Comparison of ENCODE assay signal across 19 cellular contexts in the genomic region with DNA sequence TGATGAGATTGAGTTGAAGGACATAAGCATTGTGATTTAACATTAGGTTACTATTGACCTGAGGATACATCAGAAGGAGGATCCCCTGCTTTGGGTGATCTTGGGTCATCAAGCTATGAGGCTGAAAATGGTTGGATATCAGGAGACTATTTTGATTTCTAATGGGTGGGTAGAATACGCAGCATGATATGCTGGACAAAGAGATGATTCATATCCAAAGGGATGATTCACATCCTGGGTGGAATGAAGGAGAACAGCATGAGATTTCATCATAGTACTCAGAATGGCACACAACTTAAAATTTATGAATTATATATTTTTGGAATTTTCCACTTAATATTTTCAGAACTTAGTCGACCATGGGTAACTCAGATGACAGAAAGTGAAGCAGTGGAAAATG.
A peak's percentile ranks its signal among the peaks of the same experiment; 100 is the strongest.
DNase-seq lines count a peak whose midpoint lies in the region; ATAC-seq, FAIRE-seq and TF ChIP-seq lines count a peak whose summit lies in the region.
"Had no signal": no experiment of that assay in that cellular context is flagged by ENCODE, and none has a peak within 500 bp of the region (broad histone marks: within the 10 kb centered on the region; RNA-seq: fewer than 3 reads in every experiment).

No MANE protein-coding gene starts in this region.

- no peaks in the 10 kb centered on the region for H3K27me3 Mint-ChIP-seq in astrocyte (ENCODE audit: low read depth, unreplicated experiment)
- H3K27me3 Mint-ChIP-seq: activated CD4-positive, alpha-beta T cell treated with anti-CD3 and anti-CD28 coated beads for 36 hours; activated naive CD8-positive, alpha-beta T cell treated with anti-CD3 and anti-CD28 coated beads for 36 hours had no signal

- H3K4me1 ChIP-seq in A673 (ENCODE audit: insufficient read depth, low read length, poor library complexity, severe bottlenecking) (no peaks in the 10 kb centered on the region), astrocyte (ENCODE audit: insufficient read depth, low read length) (peaks cover 13% of the 10 kb centered on the region), foreskin keratinocyte (peaks cover 15% of the 10 kb centered on the region)
- H3K4me1 ChIP-seq: esophagus squamous epithelium, right lobe of liver, tibial nerve had no signal

- no peaks in the 10 kb centered on the region for H3K27me3 ChIP-seq in A673 (replicated peaks; ENCODE audit: insufficient read depth, low read depth, low read length, poor library complexity)
- no peaks in the 10 kb centered on the region for H3K27me3 ChIP-seq in astrocyte (ENCODE audit: insufficient read depth, low read length)
- H3K27me3 ChIP-seq in foreskin keratinocyte, result no peaks in the 10 kb centered on the region
- H3K27me3 ChIP-seq: esophagus squamous epithelium, right lobe of liver, tibial nerve had no signal

- H3K4me1 Mint-ChIP-seq in astrocyte (ENCODE audit: low read depth, unreplicated experiment), result peaks cover 12% of the 10 kb centered on the region
- H3K4me1 Mint-ChIP-seq: activated CD4-positive, alpha-beta T cell treated with anti-CD3 and anti-CD28 coated beads for 36 hours; activated naive CD8-positive, alpha-beta T cell treated with anti-CD3 and anti-CD28 coated beads for 36 hours had no signal

- FAIRE-seq in astrocyte (lab: Jason Lieb, UNC), result no peak
- FAIRE-seq: colon had no signal

- peak overlapping the region; percentile 5 for H3K4me2 ChIP-seq in astrocyte (ENCODE audit: low read length)

- no peak overlapping the region for H3K27ac ChIP-seq in A673 (ENCODE audit: low read depth, low read length, poor library complexity, severe bottlenecking)
- H3K27ac ChIP-seq in astrocyte (ENCODE audit: low read depth, low read length), result peak overlapping the region; percentile 9
- peak overlapping the region; percentile 37 for H3K27ac ChIP-seq in foreskin keratinocyte
- H3K27ac ChIP-seq: esophagus squamous epithelium, right lobe of liver, tibial nerve had no signal

- TF ChIP-seq CTCF in A673 (conservative IDR thresholded peaks at IDR 0.05; ENCODE audit: low read depth, low read length) (no peak), astrocyte (IDR thresholded peaks at IDR 0.05; ENCODE audit: insufficient read depth, low read depth, low read length) (no peak), foreskin keratinocyte (conservative IDR thresholded peaks at IDR 0.05) (no peak)

- H2AFZ ChIP-seq in astrocyte (ENCODE audit: low read depth, low read length), result peak overlapping the region; percentile 47

- no TSS peak for BruUV-seq in A673 (replicated peaks; lab: Mats Ljungman, UMichigan)

- no peaks in the 10 kb centered on the region for H3K36me3 ChIP-seq in A673 (ENCODE audit: insufficient read depth, low read length, poor library complexity, severe bottlenecking)
- no peaks in the 10 kb centered on the region for H3K36me3 ChIP-seq in astrocyte (ENCODE audit: insufficient read depth, low read length)
- H3K36me3 ChIP-seq: esophagus squamous epithelium, right lobe of liver, tibial nerve had no signal

- DNase-seq in A673 (ENCODE audit: low spot score) (peak; percentile 62), LHCN-M2 (ENCODE audit: low read depth) (peak; percentile 88), astrocyte (ENCODE audit: low read depth) (peak; percentile 41), foreskin keratinocyte (peak; percentile 52 to 83)
- DNase-seq: activated CD4-positive, alpha-beta T cell treated with anti-CD3 and anti-CD28 coated beads for 36 hours; activated naive CD8-positive, alpha-beta T cell treated with anti-CD3 and anti-CD28 coated beads for 36 hours; esophagus squamous epithelium; GDM1; NCI-H2107; NCI-H82; right lobe of liver; RPMI8226 had no signal

- H3K4me3 Mint-ChIP-seq in astrocyte (ENCODE audit: unreplicated experiment), result no peak overlapping the region
- H3K4me3 Mint-ChIP-seq: activated CD4-positive, alpha-beta T cell treated with anti-CD3 and anti-CD28 coated beads for 36 hours; activated naive CD8-positive, alpha-beta T cell treated with anti-CD3 and anti-CD28 coated beads for 36 hours; T-helper 2 cell treated with Interferon-gamma antibody and Interleukin-4, amounts not matched to agents 5 μg/mL and 100 μg/mL, for 36 hours had no signal

- no peaks in the 10 kb centered on the region for H3K36me3 Mint-ChIP-seq in astrocyte (ENCODE audit: low read depth, unreplicated experiment)
- H3K36me3 Mint-ChIP-seq: activated naive CD8-positive, alpha-beta T cell treated with anti-CD3 and anti-CD28 coated beads for 36 hours had no signal

- H3K79me2 ChIP-seq in astrocyte (ENCODE audit: insufficient read depth, low read length), result no peaks in the 10 kb centered on the region

- H3K9me3 Mint-ChIP-seq in astrocyte (ENCODE audit: unreplicated experiment), result no peaks in the 10 kb centered on the region

- no peak overlapping the region for H3K4me3 ChIP-seq in A673 (ENCODE audit: low read depth, low read length, poor library complexity, severe bottlenecking)
- H3K4me3 ChIP-seq in astrocyte (ENCODE audit: insufficient read depth, low read depth, low read length), result no peak overlapping the region
- H3K4me3 ChIP-seq: esophagus squamous epithelium, right lobe of liver, tibial nerve had no signal

- H3K9me3 ChIP-seq in A673 (ENCODE audit: low read depth, low read length, poor library complexity, severe bottlenecking) (no peaks in the 10 kb centered on the region), astrocyte (ENCODE audit: insufficient read depth, low read depth, low read length) (no peaks in the 10 kb centered on the region)
- H3K9me3 ChIP-seq: esophagus squamous epithelium, right lobe of liver, tibial nerve had no signal

- intact Hi-C loops in A673 (cut with micrococcal nuclease; ENCODE audit: unreplicated experiment), result no loop called here

- POLR2A ChIA-PET in A673 (lab: Charles Lee; ENCODE audit: low non-redundant PET), result no interaction called here

- CTCF ChIA-PET in A673 (lab: Charles Lee), result no interaction called here

- H3K9ac ChIP-seq in astrocyte (ENCODE audit: low read length), result no peak overlapping the region

- ATAC-seq in foreskin keratinocyte (peak; percentile 100), GM18520 (IDR thresholded peaks at IDR 0.05; ENCODE audit: unreplicated experiment) (no peak), GM18909 (IDR thresholded peaks at IDR 0.05; ENCODE audit: poor library complexity, unreplicated experiment) (no peak), GM19463 (IDR thresholded peaks at IDR 0.05; ENCODE audit: unreplicated experiment) (no peak), HG03442 (IDR thresholded peaks at IDR 0.05; ENCODE audit: unreplicated experiment) (no peak)
- ATAC-seq: activated CD4-positive, alpha-beta T cell treated with anti-CD3 and anti-CD28 coated beads for 36 hours; right lobe of liver had no signal

- H3K27ac Mint-ChIP-seq in astrocyte (ENCODE audit: unreplicated experiment), result peak overlapping the region; percentile 74
- H3K27ac Mint-ChIP-seq: activated CD4-positive, alpha-beta T cell treated with anti-CD3 and anti-CD28 coated beads for 36 hours; activated naive CD8-positive, alpha-beta T cell treated with anti-CD3 and anti-CD28 coated beads for 36 hours; T-helper 2 cell treated with Interferon-gamma antibody and Interleukin-4, amounts not matched to agents 5 μg/mL and 100 μg/mL, for 36 hours had no signal

- no peaks in the 10 kb centered on the region for H4K20me1 ChIP-seq in astrocyte (ENCODE audit: insufficient read depth, low read length)
